ENCODE assay signal across 8 cellular contexts in genomic region chr7:149625339-149625946, GRCh38.
A peak's percentile ranks its signal among the peaks of the same experiment; 100 is the strongest.
DNase-seq lines count a peak whose midpoint lies in the region; ATAC-seq and TF ChIP-seq lines count a peak whose summit lies in the region.

No MANE protein-coding gene starts in this region.

- DNase-seq in D341Med (ENCODE audit: low spot score) (peak; percentile 75), RPMI7951 (ENCODE audit: low read depth) (peak; percentile 65), activated gamma-delta T cell treated with Interleukin-2 at 50 U/mL for 16 hours (peak; percentile 46), glomerular endothelial cell (ENCODE audit: extremely low read depth, low read depth, low spot score) (peak; percentile 31), tibial nerve (ENCODE audit: low spot score in 2 of 2) (peak; percentile 15 to 31), DMS114 treated with DMSO at 0.1 percent for 48 hours (lab: John Stamatoyannopoulos, UW; ENCODE audit: unreplicated experiment) (no peak)

- TF ChIP-seq EP300 in tibial nerve (IDR thresholded peaks at IDR 0.05) = no peak

- TF ChIP-seq CTCF in neutrophil (IDR thresholded peaks at IDR 0.05) = peak; percentile 66
- peak; percentile 11 to 70 (median 33) for TF ChIP-seq CTCF in tibial nerve (IDR thresholded peaks at IDR 0.05)

- peaks cover 26% of the 10 kb centered on the region for H3K27me3 ChIP-seq in neutrophil
- H3K27me3 ChIP-seq in tibial nerve = no peaks in the 10 kb centered on the region

- peaks cover 24 to 41% of the 10 kb centered on the region in 2 experiments for H3K4me1 ChIP-seq in neutrophil (ENCODE audit: control insufficient read depth in 1 of 2, insufficient read depth in 1 of 2, low read depth in 1 of 2, low read length in 1 of 2)
- peaks cover 0 to 34% (median 16%) of the 10 kb centered on the region in 4 donors for H3K4me1 ChIP-seq in tibial nerve

- ATAC-seq in HG02610 (IDR thresholded peaks at IDR 0.05; ENCODE audit: unreplicated experiment) = peak; percentile 25

- H3K36me3 ChIP-seq in neutrophil = peaks cover 9% of the 10 kb centered on the region
- peaks cover 0 to 14% (median 4%) of the 10 kb centered on the region in 3 donors for H3K36me3 ChIP-seq in tibial nerve

- TF ChIP-seq POLR2A in tibial nerve (IDR thresholded peaks at IDR 0.05) = no peak

- H3K9me3 ChIP-seq in neutrophil (no peaks in the 10 kb centered on the region), tibial nerve (no peaks in the 10 kb centered on the region)

- H3K27ac ChIP-seq in neutrophil (no peak overlapping the region), tibial nerve (peak overlapping the region; percentile 80 to 91 (median 89))

- H3K4me3 ChIP-seq in neutrophil (ENCODE audit: low read depth in 1 of 2, low read length in 1 of 2) (peak overlapping the region; percentile 67 to 80), tibial nerve (peak overlapping the region; percentile 43 to 99 (median 86))

- WGBS in tibial nerve, 2 donors = 27 to 30% methylated on average over 17 of the region's 17 CpGs
